In genomic region chr20:1118004-1118335, GRCh38 we compare ENCODE assay signal across 8 cellular contexts. TPM values are rescaled to one million over a fixed set of nuclear protein-coding genes. Genes with fewer than 3 reads are reported as not detected.
DNase-seq lines count a peak whose midpoint lies in the region; ATAC-seq and TF ChIP-seq lines count a peak whose summit lies in the region.

No MANE protein-coding gene starts in this region.

- H3K4me1 ChIP-seq in lung (ENCODE audit: control insufficient read depth in 2 of 2, insufficient read depth in 2 of 2, low read length in 2 of 2) (peaks cover 24 to 26% of the 10 kb centered on the region in 2 donors), upper lobe of left lung (peaks cover 43 to 49% (median 44%) of the 10 kb centered on the region in 4 donors)

- no peak for ATAC-seq in activated T-cell treated with anti-CD3 and anti-CD28 coated beads, Interleukin-2, amount 50 U/mL, for 72 hours (replicated peaks in 1 of 2)
- ATAC-seq in lung (ENCODE audit: insufficient read depth, low FRiP score) (no peak), upper lobe of left lung (ENCODE audit: low FRiP score in 2 of 2) (no peak), HG03457 (IDR thresholded peaks at IDR 0.05; ENCODE audit: unreplicated experiment) (no peak)

- H3K27me3 Mint-ChIP-seq in activated T-cell treated with anti-CD3 and anti-CD28 coated beads, Interleukin-2, amount 50 U/mL, for 72 hours (ENCODE audit: low read depth): no peaks in the 10 kb centered on the region

- no peaks in the 10 kb centered on the region for H3K9me3 ChIP-seq in lung (ENCODE audit: control insufficient read depth in 2 of 2, insufficient read depth in 1 of 2, low read length in 1 of 2)
- H3K9me3 ChIP-seq in upper lobe of left lung: no peaks in the 10 kb centered on the region

- peak overlapping the region; percentile 100 for H3K4me3 ChIP-seq in astrocyte of the spinal cord (ENCODE audit: low read depth, low read length)
- peak overlapping the region; percentile 40 for H3K4me3 ChIP-seq in lung
- peak overlapping the region; percentile 11 to 97 (median 90) for H3K4me3 ChIP-seq in upper lobe of left lung

- H3K36me3 ChIP-seq in lung (ENCODE audit: control insufficient read depth in 2 of 2, insufficient read depth in 2 of 2, low read length in 2 of 2) (no peaks in the 10 kb centered on the region), upper lobe of left lung (peaks cover 0 to 9% (median 0%) of the 10 kb centered on the region in 4 donors)

- H3K9me3 Mint-ChIP-seq in activated T-cell treated with anti-CD3 and anti-CD28 coated beads, Interleukin-2, amount 50 U/mL, for 72 hours: no peaks in the 10 kb centered on the region

- peak overlapping the region; percentile 75 to 81 for H3K27ac ChIP-seq in lung (ENCODE audit: low read depth in 1 of 2, low read length in 1 of 2)
- peak overlapping the region; percentile 87 to 91 (median 88) for H3K27ac ChIP-seq in upper lobe of left lung

- peak overlapping the region; percentile 81 to 93 for H3K4me3 Mint-ChIP-seq in activated T-cell treated with anti-CD3 and anti-CD28 coated beads, Interleukin-2, amount 50 U/mL, for 72 hours

- H3K27me3 ChIP-seq in lung (ENCODE audit: control insufficient read depth, insufficient read depth) (no peaks in the 10 kb centered on the region), upper lobe of left lung (no peaks in the 10 kb centered on the region)

- WGBS in lung, 2 donors: 16 to 24% methylated on average over 13 of the region's 13 CpGs
- 18 to 20% methylated on average over 13 of the region's 13 CpGs for WGBS in upper lobe of left lung, 2 donors

- no peak for TF ChIP-seq POLR2A in upper lobe of left lung (IDR thresholded peaks at IDR 0.05)

- DNase-seq in activated T-cell treated with anti-CD3 and anti-CD28 coated beads, Interleukin-2, amount 50 U/mL, for 72 hours: no peak
- no peak for DNase-seq in activated T-cell treated with anti-CD3 and anti-CD28 coated beads for 4 hours
- no peak for DNase-seq in astrocyte of the spinal cord (ENCODE audit: low read depth, low spot score)
- DNase-seq in lung (ENCODE audit: low spot score): no peak
- no peak for DNase-seq in upper lobe of left lung
- DNase-seq in cortex of kidney (lab: John Stamatoyannopoulos, UW): no peak
- DNase-seq in SHP77 (lab: John Stamatoyannopoulos, UW): no peak

- H3K27ac Mint-ChIP-seq in activated T-cell treated with anti-CD3 and anti-CD28 coated beads, Interleukin-2, amount 50 U/mL, for 72 hours: peak overlapping the region; percentile 90

- TF ChIP-seq CTCF in astrocyte of the spinal cord (IDR thresholded peaks at IDR 0.05; ENCODE audit: low read depth, low read length): no peak
- TF ChIP-seq CTCF in lung (IDR thresholded peaks at IDR 0.05; ENCODE audit: control extremely low read depth, extremely low read depth): no peak
- TF ChIP-seq CTCF in upper lobe of left lung (IDR thresholded peaks at IDR 0.05): no peak

- H3K36me3 Mint-ChIP-seq in activated T-cell treated with anti-CD3 and anti-CD28 coated beads, Interleukin-2, amount 50 U/mL, for 72 hours (ENCODE audit: insufficient read depth in 2 of 2): peaks cover 7 to 22% of the 10 kb centered on the region in 2 donors

- in situ Hi-C loops in astrocyte of the spinal cord (cut with HindIII; ENCODE audit: low sequenced_read_pairs): no loop called here

- TF ChIP-seq EP300 in upper lobe of left lung (IDR thresholded peaks at IDR 0.05): no peak

- H3K4me1 Mint-ChIP-seq in activated T-cell treated with anti-CD3 and anti-CD28 coated beads, Interleukin-2, amount 50 U/mL, for 72 hours (ENCODE audit: low read depth): peaks cover 54% of the 10 kb centered on the region

RNA-seq across cellular contexts. Expression of gene PSMF1, which starts 0.4 kb away (rescaled TPM):
- total RNA-seq in activated T-cell treated with anti-CD3 and anti-CD28 coated beads, Interleukin-2, amount 50 U/mL, for 72 hours: 100 to 1,000 TPM; 168 to 185 TPM
- total RNA-seq in lung (100 to 1,000 TPM in 1 of 2 donors, 10 to 100 TPM in 1; 47.9 to 161 TPM), upper lobe of left lung (100 to 1,000 TPM in 3 of 6 donors, 10 to 100 TPM in 3; 36.7 to 158 (median 105) TPM)
- 10 to 100 TPM; 37.5 to 88.5 TPM for polyA plus RNA-seq in lung

Comparison
In these comparisons a context has a peak if more than half of its experiments do, and no peak if none do; other contexts are left out.
1. H3K4me3 ChIP-seq: peak in every context shown above with its lines; median percentile 100 in astrocyte of the spinal cord; 90 in upper lobe of left lung; 40 in lung.